14 cellular contexts compared by ENCODE assay signal in genomic region chr2:205747827-205748386, GRCh38.
DNase-seq lines count a peak whose midpoint lies in the region; ATAC-seq, FAIRE-seq and TF ChIP-seq lines count a peak whose summit lies in the region.
"Had no signal": no experiment of that assay in that cellular context is flagged by ENCODE, and none has a peak within 500 bp of the region (broad histone marks: within the 10 kb centered on the region; RNA-seq: fewer than 3 reads in every experiment).

No MANE protein-coding gene starts in this region.

- H3K36me3 ChIP-seq in PC-9 (ENCODE audit: low read depth), result 0 out of 2 replicates have a peak, but pooled peaks cover 4% of the 10 kb centered on the region
- peaks cover 33% of the 10 kb centered on the region for H3K36me3 ChIP-seq in rectal smooth muscle tissue (ENCODE audit: control insufficient read depth, insufficient read depth, low read length)

- no peak for ATAC-seq in foreskin keratinocyte
- ATAC-seq: activated CD8-positive, alpha-beta T cell treated with anti-CD3 and anti-CD28 coated beads for 36 hours; stimulated activated naive CD8-positive, alpha-beta T cell treated with anti-CD3 and anti-CD28 coated beads, Interleukin-15, amount 100 ng/mL, for 72 hours had no signal

- POLR2A ChIA-PET in PC-9 (lab: Charles Lee; ENCODE audit: unreplicated experiment), result interaction anchor here (1.2 kb wide), 1 partner anchor 11 kb away, joined by 7 read pairs; no protein-coding TSS in a partner anchor

- H3K4me2 ChIP-seq in PC-9, result peak overlapping the region; percentile 61

- peak; percentile 48 for DNase-seq in H4 (ENCODE audit: low spot score)
- peak; percentile 68 to 77 for DNase-seq in PC-9
- DNase-seq in foreskin keratinocyte, result no peak
- DNase-seq in GM19239 (ENCODE audit: insufficient read length, low spot score), result no peak
- DNase-seq in substantia nigra (lab: John Stamatoyannopoulos, UW), result no peak
- no peak for DNase-seq in activated naive CD4-positive, alpha-beta T cell (lab: John Stamatoyannopoulos, UW)
- no peak for DNase-seq in NCI-H2107 treated with DMSO at 0.1 percent for 48 hours (lab: John Stamatoyannopoulos, UW; ENCODE audit: unreplicated experiment)
- DNase-seq: activated CD8-positive, alpha-beta T cell treated with anti-CD3 and anti-CD28 coated beads for 36 hours; NCI-H526; stimulated activated naive CD8-positive, alpha-beta T cell treated with anti-CD3 and anti-CD28 coated beads, Interleukin-15, amount 100 ng/mL, for 72 hours; WERI-Rb-1 had no signal

- CTCF ChIA-PET in PC-9 (lab: Charles Lee), result interaction anchor here (1.0 kb wide), 1 partner anchor 10 kb away, joined by 3 read pairs; no protein-coding TSS in a partner anchor

- TF ChIP-seq CTCF in PC-9 (conservative IDR thresholded peaks at IDR 0.05) (no peak), foreskin keratinocyte (conservative IDR thresholded peaks at IDR 0.05) (no peak)

- no peak overlapping the region for H2AFZ ChIP-seq in PC-9
- H2AFZ ChIP-seq: parathyroid adenoma had no signal

- peaks cover 77% of the 10 kb centered on the region for H3K4me1 ChIP-seq in PC-9 (replicated peaks; ENCODE audit: insufficient read depth)
- H3K4me1 ChIP-seq in foreskin keratinocyte, result peaks cover 23% of the 10 kb centered on the region
- H3K4me1 ChIP-seq in rectal smooth muscle tissue (ENCODE audit: control insufficient read depth, insufficient read depth, low read length), result peaks cover 38% of the 10 kb centered on the region
- H3K4me1 ChIP-seq: parathyroid adenoma had no signal

- H3K9ac ChIP-seq in rectal smooth muscle tissue (ENCODE audit: low read length), result no peak overlapping the region
- H3K9ac ChIP-seq: parathyroid adenoma had no signal

- H3K27me3 ChIP-seq in PC-9 (ENCODE audit: insufficient read depth, low read depth), result no peaks in the 10 kb centered on the region
- H3K27me3 ChIP-seq in foreskin keratinocyte, result no peaks in the 10 kb centered on the region
- H3K27me3 ChIP-seq in rectal smooth muscle tissue (ENCODE audit: control insufficient read depth, insufficient read depth, low read length), result no peaks in the 10 kb centered on the region

- H3K9me2 ChIP-seq in PC-9 (ENCODE audit: insufficient read depth), result no peaks in the 10 kb centered on the region

- peaks cover 37% of the 10 kb centered on the region for H3F3A ChIP-seq in PC-9 (ENCODE audit: insufficient read depth, low read depth)

- H3K79me2 ChIP-seq in PC-9 (ENCODE audit: low read depth), result peaks cover 20% of the 10 kb centered on the region
- H3K79me2 ChIP-seq: parathyroid adenoma had no signal

- H3K9me3 ChIP-seq in PC-9 (ENCODE audit: insufficient read depth, low read depth), result no peaks in the 10 kb centered on the region

- no peak for FAIRE-seq in GM19239 (lab: Jason Lieb, UNC)
- FAIRE-seq: D721Med had no signal

- intact Hi-C loops in PC-9 (cut with micrococcal nuclease; ENCODE audit: unreplicated experiment), result loop anchor here (1.0 to 2.0 kb wide), 4 partner anchors 10 to 63 kb away; no protein-coding TSS in a partner anchor

- H3K27ac ChIP-seq in PC-9 (peak overlapping the region; percentile 95), foreskin keratinocyte (peak overlapping the region; percentile 82), rectal smooth muscle tissue (ENCODE audit: low read depth, low read length) (peak overlapping the region; percentile 86), substantia nigra (ENCODE audit: low read depth, low read length, poor library complexity, severe bottlenecking) (no peak overlapping the region)
- H3K27ac ChIP-seq: parathyroid adenoma, WERI-Rb-1 had no signal

- H4K20me1 ChIP-seq in PC-9 (ENCODE audit: insufficient read depth), result no peaks in the 10 kb centered on the region

- BruUV-seq in PC-9 (replicated peaks; lab: Mats Ljungman, UMichigan), result TSS peak; percentile 29

- H3K4me3 ChIP-seq in PC-9, result peak overlapping the region; percentile 12; the same call in 1 of the 2 replicates
- H3K4me3 ChIP-seq in rectal smooth muscle tissue (ENCODE audit: low read length), result no peak overlapping the region

Comparison
In these comparisons a context has a peak if more than half of its experiments do, and no peak if none do; other contexts are left out.
1. DNase-seq: peak in H4 (single experiment) and PC-9 (2 of 2); none in foreskin keratinocyte (0 of 2), GM19239 (single experiment), substantia nigra (0 of 49), activated naive CD4-positive, alpha-beta T cell (0 of 4) and NCI-H2107 treated with DMSO at 0.1 percent for 48 hours (single experiment).